ENCODE assay signal across 27 cellular contexts in the genomic region with DNA sequence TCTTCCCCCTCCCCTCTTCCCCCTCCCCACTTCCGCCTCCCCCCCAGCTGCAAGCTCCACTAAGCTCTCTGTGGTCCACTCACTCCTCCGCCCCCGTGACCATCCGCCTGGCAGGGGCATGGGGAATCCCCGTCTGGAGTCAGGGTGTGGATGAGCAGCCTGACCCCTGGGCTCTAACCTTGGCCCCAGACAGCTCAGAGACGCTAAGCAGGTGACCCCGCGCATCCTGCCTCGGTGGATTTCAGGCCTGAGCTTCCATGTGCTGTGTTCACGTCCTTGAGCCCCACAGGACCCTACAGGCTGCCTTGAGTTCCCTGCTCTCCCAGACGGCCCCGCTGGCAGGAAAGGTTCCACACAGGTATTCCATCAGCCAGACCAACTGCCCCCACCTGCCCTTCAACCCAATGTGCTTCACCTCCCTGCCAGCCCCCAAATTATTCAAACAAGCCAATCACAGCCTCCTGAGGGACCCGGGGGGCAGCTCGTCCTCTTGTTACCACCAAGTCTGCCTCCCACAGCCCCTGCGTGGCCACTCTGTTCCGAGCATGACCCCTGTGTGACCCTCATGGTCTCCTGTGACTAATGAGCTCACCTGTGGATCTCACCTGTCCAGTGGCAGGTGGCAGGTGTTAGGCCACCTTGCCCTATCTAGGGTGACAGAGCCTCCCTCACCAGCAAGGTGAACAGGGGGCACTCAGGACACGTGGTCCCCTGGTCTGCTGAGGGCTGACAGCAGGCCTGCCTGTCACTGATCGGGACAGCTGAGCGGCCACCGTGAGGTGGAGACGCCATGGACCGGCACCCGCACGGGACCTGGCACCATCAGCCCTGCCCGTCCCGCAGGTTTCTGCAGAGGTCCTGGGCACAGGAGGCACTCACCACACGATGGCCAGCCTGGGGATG.
DNase-seq lines count a peak whose midpoint lies in the region; ATAC-seq and TF ChIP-seq lines count a peak whose summit lies in the region.
"Had no signal": no experiment of that assay in that cellular context is flagged by ENCODE, and none has a peak within 500 bp of the region (broad histone marks: within the 10 kb centered on the region; RNA-seq: fewer than 3 reads in every experiment).

No MANE protein-coding gene starts in this region.

- no peak for ATAC-seq in aorta (ENCODE audit: low FRiP score)
- ATAC-seq: PC-3, right lobe of liver, Right ventricle myocardium inferior, WTC11 had no signal

- H3K27me3 ChIP-seq in aorta (ENCODE audit: control insufficient read depth in 1 of 2, insufficient read depth in 2 of 2, low read length in 1 of 2) = no peaks in the 10 kb centered on the region
- H3K27me3 ChIP-seq: BE2C, neural progenitor cell, right lobe of liver, suprapubic skin had no signal

- intact Hi-C loops in aorta (cut with DNase I) = no loop called here

- DNase-seq in activated CD8-positive, alpha-beta memory T cell treated with anti-CD3 and anti-CD28 coated beads for 24 hours = peak; percentile 42
- no peak for DNase-seq in activated CD8-positive, alpha-beta memory T cell treated with anti-CD3 and anti-CD28 coated beads, Interleukin-2, amount 50 U/mL, for 4 hours
- peak; percentile 45 for DNase-seq in activated CD8-positive, alpha-beta memory T cell treated with anti-CD3 and anti-CD28 coated beads, Interleukin-2, amount 50 U/mL, for 48 hours
- DNase-seq in left kidney (ENCODE audit: low read depth, low spot score) (peak; percentile 44), aorta (peak; percentile 26 to 27), amniotic stem cell (lab: John Stamatoyannopoulos, UW) (no peak), kidney glomerular epithelial cell (lab: John Stamatoyannopoulos, UW) (no peak), coronary artery (ENCODE audit: low spot score) (no peak)
- DNase-seq: activated gamma-delta T cell treated with Interleukin-2 at 50 U/mL for 16 hours; BE2C; DMS79; GDM1; mammary epithelial cell; NCI-H1092; NCI-H187; NCI-H2171 treated with DMSO at 0.1 percent for 48 hours; NCI-H524; PC-3; right lobe of liver; stimulated activated CD4-positive, alpha-beta T cell treated with anti-CD3 and anti-CD28 coated beads, Interleukin-4, amount 100 ng/mL, for 4 hours; stimulated activated naive CD4-positive, alpha-beta T cell; SW 1271 had no signal

- H3K4me3 ChIP-seq in aorta (ENCODE audit: low read length in 2 of 2) (no peak overlapping the region), coronary artery (no peak overlapping the region)
- H3K4me3 ChIP-seq: neural progenitor cell, right lobe of liver, suprapubic skin had no signal

- TF ChIP-seq CTCF in coronary artery (IDR thresholded peaks at IDR 0.05) = no peak

- no peaks in the 10 kb centered on the region for H3K4me1 ChIP-seq in aorta (ENCODE audit: control insufficient read depth in 1 of 2, insufficient read depth in 2 of 2, low read length in 2 of 2)
- H3K4me1 ChIP-seq: BE2C, suprapubic skin had no signal

- H3K27ac ChIP-seq in aorta (ENCODE audit: low read depth in 1 of 2, low read length in 2 of 2) (no peak overlapping the region), coronary artery (no peak overlapping the region)
- H3K27ac ChIP-seq: epithelial cell of prostate, neural progenitor cell, right lobe of liver, suprapubic skin had no signal

- 87 to 89% methylated on average over 26 to 27 of the region's 27 CpGs for WGBS in aorta, 2 donors

- H3K9me3 ChIP-seq in aorta (ENCODE audit: control insufficient read depth, low read length) = no peaks in the 10 kb centered on the region
- H3K9me3 ChIP-seq: BE2C, right lobe of liver, suprapubic skin had no signal

- H3K36me3 ChIP-seq in aorta (ENCODE audit: control insufficient read depth in 1 of 2, insufficient read depth in 2 of 2, low read length in 1 of 2) = no peaks in the 10 kb centered on the region
- H3K36me3 ChIP-seq: BE2C, neural progenitor cell, right lobe of liver had no signal

Comparison
In these comparisons a context has a peak if more than half of its experiments do, and no peak if none do; other contexts are left out.
1. DNase-seq: peak in activated CD8-positive, alpha-beta memory T cell treated with anti-CD3 and anti-CD28 coated beads for 24 hours (single experiment), activated CD8-positive, alpha-beta memory T cell treated with anti-CD3 and anti-CD28 coated beads, Interleukin-2, amount 50 U/mL, for 48 hours (single experiment), left kidney (single experiment) and aorta (2 of 2); none in activated CD8-positive, alpha-beta memory T cell treated with anti-CD3 and anti-CD28 coated beads, Interleukin-2, amount 50 U/mL, for 4 hours (single experiment), amniotic stem cell (single experiment), kidney glomerular epithelial cell (single experiment) and coronary artery (single experiment).